16 cellular contexts compared by ENCODE assay signal in the genomic region with DNA sequence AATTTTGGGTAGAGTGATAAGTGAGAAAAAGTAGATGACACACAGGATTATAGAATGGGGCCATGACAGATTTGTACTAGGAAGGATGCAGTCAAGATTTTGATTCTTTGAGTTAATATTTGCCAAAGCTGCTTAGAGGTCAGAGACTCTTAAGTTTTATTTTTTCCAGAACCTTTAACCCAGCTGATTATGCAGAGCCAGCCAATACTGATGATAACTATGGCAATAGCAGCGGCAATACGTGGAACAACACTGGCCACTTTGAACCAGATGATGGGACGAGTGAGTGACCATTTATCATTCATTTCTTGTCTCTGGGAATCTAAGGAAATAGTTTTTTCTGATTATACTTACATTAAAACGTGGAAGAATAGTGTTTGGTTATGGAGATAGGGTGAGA. TPM values are rescaled to one million over a fixed set of nuclear protein-coding genes. Genes with fewer than 3 reads are reported as not detected.
DNase-seq lines count a peak whose midpoint lies in the region; ATAC-seq and TF ChIP-seq lines count a peak whose summit lies in the region.
"Had no signal": no experiment of that assay in that cellular context is flagged by ENCODE, and none has a peak within 500 bp of the region (broad histone marks: within the 10 kb centered on the region; RNA-seq: fewer than 3 reads in every experiment).

No MANE protein-coding gene starts in this region.

- ATAC-seq in activated T-cell treated with anti-CD3 and anti-CD28 coated beads, Interleukin-2, amount 50 U/mL, for 72 hours (replicated peaks in 1 of 2) = no peak
- ATAC-seq in memory B cell (ENCODE audit: low read depth) = no peak
- no peak for ATAC-seq in GM21825 (IDR thresholded peaks at IDR 0.05; ENCODE audit: unreplicated experiment)
- no peak for ATAC-seq in HG02885 (IDR thresholded peaks at IDR 0.05; ENCODE audit: poor library complexity, unreplicated experiment)
- no peak for ATAC-seq in body of pancreas

- TF ChIP-seq CTCF in body of pancreas (IDR thresholded peaks at IDR 0.05) = no peak

- H3K36me3 Mint-ChIP-seq in activated T-cell treated with anti-CD3 and anti-CD28 coated beads, Interleukin-2, amount 50 U/mL, for 72 hours (ENCODE audit: insufficient read depth in 2 of 2) = peaks cover 16 to 52% of the 10 kb centered on the region in 2 donors
- H3K36me3 Mint-ChIP-seq in memory B cell = peaks cover 42% of the 10 kb centered on the region

- no peaks in the 10 kb centered on the region for H3K9me3 Mint-ChIP-seq in activated T-cell treated with anti-CD3 and anti-CD28 coated beads, Interleukin-2, amount 50 U/mL, for 72 hours
- H3K9me3 Mint-ChIP-seq in memory B cell = no peaks in the 10 kb centered on the region
- H3K9me3 Mint-ChIP-seq: CD4-positive, CD25-positive, alpha-beta regulatory T cell had no signal

- TF ChIP-seq POLR2A in body of pancreas (IDR thresholded peaks at IDR 0.05) = no peak

- H3K4me1 ChIP-seq in adipocyte (ENCODE audit: control insufficient read depth, insufficient read depth, low read length) (peaks cover 13% of the 10 kb centered on the region), body of pancreas (no peaks in the 10 kb centered on the region)
- H3K4me1 ChIP-seq: BLaER1 treated with 17β-estradiol and CSF1 and Interleukin-3, amounts not matched to agents 10 nM and 100 nM; HAP-1 had no signal

- no peaks in the 10 kb centered on the region for H3K27me3 ChIP-seq in adipocyte (replicated peaks; ENCODE audit: control insufficient read depth, insufficient read depth, low read length)
- no peaks in the 10 kb centered on the region for H3K27me3 ChIP-seq in body of pancreas
- H3K27me3 ChIP-seq: BLaER1 treated with 17β-estradiol and CSF1 and Interleukin-3, amounts not matched to agents 10 nM and 100 nM had no signal

- H3K27ac Mint-ChIP-seq in activated T-cell treated with anti-CD3 and anti-CD28 coated beads, Interleukin-2, amount 50 U/mL, for 72 hours = peak overlapping the region; percentile 56
- peak overlapping the region; percentile 24 for H3K27ac Mint-ChIP-seq in memory B cell

- intact Hi-C loops in body of pancreas (cut with DNase I) = no loop called here

- no peak overlapping the region for H3K4me3 Mint-ChIP-seq in activated T-cell treated with anti-CD3 and anti-CD28 coated beads, Interleukin-2, amount 50 U/mL, for 72 hours
- no peak overlapping the region for H3K4me3 Mint-ChIP-seq in memory B cell
- H3K4me3 Mint-ChIP-seq: CD4-positive, CD25-positive, alpha-beta regulatory T cell had no signal

- DNase-seq in activated T-cell treated with anti-CD3 and anti-CD28 coated beads, Interleukin-2, amount 50 U/mL, for 72 hours = no peak
- DNase-seq in activated T-cell treated with anti-CD3 and anti-CD28 coated beads, Interleukin-2, amount 50 U/mL, for 48 hours = no peak
- DNase-seq in adipocyte (ENCODE audit: low read depth) = no peak
- no peak for DNase-seq in memory B cell (ENCODE audit: low spot score in 2 of 2)
- no peak for DNase-seq in body of pancreas
- DNase-seq: ACHN; CD4-positive, CD25-positive, alpha-beta regulatory T cell; DMS153; DMS79 treated with DMSO at 0.1 percent for 48 hours; EL had no signal

- no peak overlapping the region for H3K27ac ChIP-seq in body of pancreas
- H3K27ac ChIP-seq: BLaER1 treated with 17β-estradiol and CSF1 and Interleukin-3, amounts not matched to agents 10 nM and 100 nM had no signal

- H3K9ac ChIP-seq in adipocyte (ENCODE audit: low read length) = peak overlapping the region; percentile 11

- H3K4me1 Mint-ChIP-seq in activated T-cell treated with anti-CD3 and anti-CD28 coated beads, Interleukin-2, amount 50 U/mL, for 72 hours (ENCODE audit: low read depth) = peaks cover 27% of the 10 kb centered on the region
- H3K4me1 Mint-ChIP-seq in memory B cell = peaks cover 8% of the 10 kb centered on the region

- no peaks in the 10 kb centered on the region for H3K27me3 Mint-ChIP-seq in activated T-cell treated with anti-CD3 and anti-CD28 coated beads, Interleukin-2, amount 50 U/mL, for 72 hours (ENCODE audit: low read depth)
- no peaks in the 10 kb centered on the region for H3K27me3 Mint-ChIP-seq in memory B cell
- H3K27me3 Mint-ChIP-seq: CD4-positive, CD25-positive, alpha-beta regulatory T cell had no signal

- no peak overlapping the region for H3K4me3 ChIP-seq in adipocyte (ENCODE audit: low read length)
- H3K4me3 ChIP-seq in body of pancreas = no peak overlapping the region
- H3K4me3 ChIP-seq: BLaER1 treated with 17β-estradiol and CSF1 and Interleukin-3, amounts not matched to agents 10 nM and 100 nM; HAP-1 had no signal

- WGBS in body of pancreas, 2 donors = 38 to 60% methylated on average over 4 of the region's 4 CpGs

- peaks cover 94% of the 10 kb centered on the region for H3K36me3 ChIP-seq in adipocyte (ENCODE audit: control insufficient read depth, insufficient read depth, low read length, severe bottlenecking)
- peaks cover 0 to 44% of the 10 kb centered on the region in 2 donors for H3K36me3 ChIP-seq in body of pancreas (replicated peaks in 1 of 2; ENCODE audit: insufficient read depth in 1 of 2, low read depth in 2 of 2)

- H3K9me3 ChIP-seq in adipocyte (ENCODE audit: control insufficient read depth, low read length) (no peaks in the 10 kb centered on the region), body of pancreas (no peaks in the 10 kb centered on the region)
- H3K9me3 ChIP-seq: BLaER1 treated with 17β-estradiol and CSF1 and Interleukin-3, amounts not matched to agents 10 nM and 100 nM; HAP-1 had no signal

RNA-seq across cellular contexts. Expression of a gene that starts 16.1 kb away (rescaled TPM):
- total RNA-seq in activated T-cell treated with anti-CD3 and anti-CD28 coated beads, Interleukin-2, amount 50 U/mL, for 72 hours = 100 to 1,000 TPM; 166 to 171 TPM
- 10 to 100 TPM; 38.1 to 50.1 TPM for total RNA-seq in body of pancreas

RNA-seq across cellular contexts. Expression of a gene that starts 30.7 kb away (rescaled TPM):
- total RNA-seq in activated T-cell treated with anti-CD3 and anti-CD28 coated beads, Interleukin-2, amount 50 U/mL, for 72 hours = not detected
- total RNA-seq in body of pancreas = not detected
- total RNA-seq: A172; CD4-positive, CD25-positive, alpha-beta regulatory T cell; H1 had no signal

RNA-seq across cellular contexts. Expression of a gene that starts 35.6 kb away (rescaled TPM):
- total RNA-seq in activated T-cell treated with anti-CD3 and anti-CD28 coated beads, Interleukin-2, amount 50 U/mL, for 72 hours = 100 to 1,000 TPM; 306 to 310 TPM
- total RNA-seq in body of pancreas = 10 to 100 TPM; 44.5 to 54.5 TPM

RNA-seq across cellular contexts. Expression of a gene that starts 45.0 kb away (rescaled TPM):
- 100 to 1,000 TPM; 456 to 468 TPM for total RNA-seq in activated T-cell treated with anti-CD3 and anti-CD28 coated beads, Interleukin-2, amount 50 U/mL, for 72 hours
- total RNA-seq in body of pancreas = 100 to 1,000 TPM in 1 of 2 donors, 10 to 100 TPM in 1; 74.2 to 131 TPM

Comparison
In these comparisons a context has a peak if more than half of its experiments do, and no peak if none do; other contexts are left out.
1. RNA of a gene that starts 35.6 kb away (total RNA-seq): 306 to 310 TPM in activated T-cell treated with anti-CD3 and anti-CD28 coated beads, Interleukin-2, amount 50 U/mL, for 72 hours; 44.5 to 54.5 TPM in body of pancreas; every median in the first group is over 4 times any median in the second.